ENCODE assay signal across 16 cellular contexts in the genomic region with DNA sequence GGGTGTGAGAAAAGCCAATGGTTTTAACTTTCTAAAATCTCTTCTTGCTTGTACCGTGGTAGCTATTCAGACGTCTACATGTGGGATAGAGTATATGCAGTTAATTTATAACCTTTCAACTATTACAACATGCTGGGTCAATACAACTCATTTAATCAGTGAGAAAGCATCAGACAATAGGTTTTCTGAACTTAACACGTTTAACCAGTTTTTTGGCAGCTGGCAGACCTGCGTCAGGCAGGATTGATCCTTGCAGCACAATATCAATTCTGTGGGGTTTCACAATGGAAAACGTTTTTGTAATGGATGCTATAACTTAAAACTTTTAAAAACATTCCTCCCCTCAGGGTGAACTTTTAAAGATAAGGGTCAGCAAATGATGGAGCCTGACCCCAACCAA. TPM values are rescaled to one million over a fixed set of nuclear protein-coding genes. Genes with fewer than 3 reads are reported as not detected.
A peak's percentile ranks its signal among the peaks of the same experiment; 100 is the strongest.
DNase-seq lines count a peak whose midpoint lies in the region; ATAC-seq and TF ChIP-seq lines count a peak whose summit lies in the region.
"Had no signal": no experiment of that assay in that cellular context is flagged by ENCODE, and none has a peak within 500 bp of the region (broad histone marks: within the 10 kb centered on the region; RNA-seq: fewer than 3 reads in every experiment).

No MANE protein-coding gene starts in this region.

- peaks cover 26% of the 10 kb centered on the region for H3K27me3 Mint-ChIP-seq in neural crest cell (ENCODE audit: low read depth)
- H3K27me3 Mint-ChIP-seq in activated T-cell treated with anti-CD3 and anti-CD28 coated beads, Interleukin-2, amount 50 U/mL, for 24 hours, result no peaks in the 10 kb centered on the region

- intact Hi-C loops in heart right ventricle (cut with DNase I), result loop anchor here in 1 of 10 donors (5.0 kb wide), 1 partner anchor 43 kb away; no protein-coding TSS in a partner anchor
- intact Hi-C loops in testis (cut with DNase I; ENCODE audit: low total_unique reads), result no loop called here
- intact Hi-C loops in dorsolateral prefrontal cortex (cut with DNase I), result loop anchor here (5.0 kb wide), 2 partner anchors 33 to 162 kb away; no protein-coding TSS in a partner anchor

- TF ChIP-seq CTCF in right atrium auricular region (IDR thresholded peaks at IDR 0.05), result no peak
- TF ChIP-seq CTCF in heart right ventricle (IDR thresholded peaks at IDR 0.05), result no peak
- TF ChIP-seq CTCF in neural crest cell (conservative IDR thresholded peaks at IDR 0.05), result no peak
- TF ChIP-seq CTCF in testis (IDR thresholded peaks at IDR 0.05), result no peak
- no peak for TF ChIP-seq CTCF in dorsolateral prefrontal cortex (IDR thresholded peaks at IDR 0.05 in 54 of 56, conservative IDR thresholded peaks at IDR 0.05 in 2 of 56; ENCODE audit: low read depth in 1 of 56, partially characterized antibody in 56 of 56)

- H3K36me3 Mint-ChIP-seq in neural crest cell (ENCODE audit: low read depth), result no peaks in the 10 kb centered on the region
- H3K36me3 Mint-ChIP-seq in activated T-cell treated with anti-CD3 and anti-CD28 coated beads, Interleukin-2, amount 50 U/mL, for 24 hours (ENCODE audit: low read depth), result no peaks in the 10 kb centered on the region

- H3K9me3 ChIP-seq in right atrium auricular region (no peaks in the 10 kb centered on the region), heart right ventricle (no peaks in the 10 kb centered on the region), testis (no peaks in the 10 kb centered on the region)

- no peak for ATAC-seq in heart right ventricle
- ATAC-seq in left lobe of liver, result peak; percentile 29
- no peak for ATAC-seq in HG03442 (IDR thresholded peaks at IDR 0.05; ENCODE audit: unreplicated experiment)
- ATAC-seq: CD8-positive, alpha-beta T cell had no signal

- H3K4me3 ChIP-seq in right atrium auricular region (no peak overlapping the region), heart right ventricle (no peak overlapping the region), testis (no peak overlapping the region), dorsolateral prefrontal cortex (no peak overlapping the region)

- H3K27me3 ChIP-seq in right atrium auricular region (no peaks in the 10 kb centered on the region), heart right ventricle (peaks cover 0 to 13% (median 0%) of the 10 kb centered on the region in 7 donors), testis (no peaks in the 10 kb centered on the region), dorsolateral prefrontal cortex (no peaks in the 10 kb centered on the region)

- H3K36me3 ChIP-seq in right atrium auricular region (no peaks in the 10 kb centered on the region), heart right ventricle (no peaks in the 10 kb centered on the region), testis (ENCODE audit: low read depth, missing control alignments) (no peaks in the 10 kb centered on the region)

- peaks cover 4% of the 10 kb centered on the region for H3K4me1 Mint-ChIP-seq in neural crest cell
- H3K4me1 Mint-ChIP-seq in activated T-cell treated with anti-CD3 and anti-CD28 coated beads, Interleukin-2, amount 50 U/mL, for 24 hours (ENCODE audit: low read depth), result peaks cover 15% of the 10 kb centered on the region

- peak overlapping the region; percentile 81 for H3K27ac Mint-ChIP-seq in neural crest cell (ENCODE audit: unreplicated experiment)
- no peak overlapping the region for H3K27ac Mint-ChIP-seq in activated T-cell treated with anti-CD3 and anti-CD28 coated beads, Interleukin-2, amount 50 U/mL, for 24 hours
- H3K27ac Mint-ChIP-seq: CD14-positive monocyte; CD8-positive, alpha-beta T cell; HFFc6 had no signal

- H3K4me1 ChIP-seq in right atrium auricular region (peaks cover 0 to 20% of the 10 kb centered on the region in 2 donors), heart right ventricle (peaks cover 0 to 11% (median 8%) of the 10 kb centered on the region in 9 donors), testis (peaks cover 42% of the 10 kb centered on the region)

- no peak for TF ChIP-seq POLR2A in testis (IDR thresholded peaks at IDR 0.05)

- H3K9me3 Mint-ChIP-seq in neural crest cell, result no peaks in the 10 kb centered on the region
- no peaks in the 10 kb centered on the region for H3K9me3 Mint-ChIP-seq in activated T-cell treated with anti-CD3 and anti-CD28 coated beads, Interleukin-2, amount 50 U/mL, for 24 hours
- H3K9me3 Mint-ChIP-seq: CD8-positive, alpha-beta T cell; HFFc6 had no signal

- H3K27ac ChIP-seq in right atrium auricular region, result peak overlapping the region; percentile 65 to 71
- H3K27ac ChIP-seq in heart right ventricle, result no peak overlapping the region
- H3K27ac ChIP-seq in testis, result peak overlapping the region; percentile 61 to 88
- no peak overlapping the region for H3K27ac ChIP-seq in dorsolateral prefrontal cortex
- H3K27ac ChIP-seq: 22Rv1 had no signal

- DNase-seq in right atrium auricular region (ENCODE audit: low spot score) (no peak), heart right ventricle (no peak), left lobe of liver (ENCODE audit: low spot score) (no peak), neural crest cell (ENCODE audit: low read depth, low spot score) (no peak), testis (no peak), dorsolateral prefrontal cortex (no peak)
- no peak for DNase-seq in activated T-cell treated with anti-CD3 and anti-CD28 coated beads, Interleukin-2, amount 50 U/mL, for 24 hours
- DNase-seq: COR-L47, DMS53, GF-D8, HCEC 1CT, HFFc6 had no signal

- no peak overlapping the region for H3K4me3 Mint-ChIP-seq in neural crest cell
- H3K4me3 Mint-ChIP-seq in activated T-cell treated with anti-CD3 and anti-CD28 coated beads, Interleukin-2, amount 50 U/mL, for 24 hours, result no peak overlapping the region
- H3K4me3 Mint-ChIP-seq: CD14-positive monocyte; CD8-positive, alpha-beta T cell; HFFc6 had no signal

- 74 to 75% methylated on average over 5 of the region's 5 CpGs for WGBS in heart right ventricle, 2 donors
- 51 to 55% methylated on average over 5 of the region's 5 CpGs for WGBS in testis, 2 donors

RNA-seq across cellular contexts. Expression of a gene that starts 6.5 kb away (rescaled TPM):
- total RNA-seq in right atrium auricular region (10 to 100 TPM; 30.1 to 38.5 TPM), heart right ventricle (10 to 100 TPM in 4 of 10 donors, 1 to 10 TPM in 6; 6.4 to 12.8 (median 8.5) TPM), left lobe of liver (12.7 TPM), neural crest cell (15.8 and 16.7 TPM in 2 replicates), testis (10 to 100 TPM; 65.4 to 82.3 TPM), dorsolateral prefrontal cortex (100 to 1,000 TPM in 69 of 120 experiments, 10 to 100 TPM in 51; 35.2 to 150 (median 106) TPM)
- polyA plus RNA-seq in heart right ventricle (1 to 10 TPM; 4.7 to 6.8 TPM), testis (ENCODE audit: insufficient read depth, low read depth, low replicate concordance) (37.1 TPM)

Comparison
In these comparisons a context has a peak if more than half of its experiments do, and no peak if none do; other contexts are left out.
1. H3K27ac ChIP-seq: peak in right atrium auricular region (2 of 2) and testis (2 of 2); none in heart right ventricle (0 of 10) and dorsolateral prefrontal cortex (0 of 59).